ENCODE assay signal across 1 cellular context in the genomic region with DNA sequence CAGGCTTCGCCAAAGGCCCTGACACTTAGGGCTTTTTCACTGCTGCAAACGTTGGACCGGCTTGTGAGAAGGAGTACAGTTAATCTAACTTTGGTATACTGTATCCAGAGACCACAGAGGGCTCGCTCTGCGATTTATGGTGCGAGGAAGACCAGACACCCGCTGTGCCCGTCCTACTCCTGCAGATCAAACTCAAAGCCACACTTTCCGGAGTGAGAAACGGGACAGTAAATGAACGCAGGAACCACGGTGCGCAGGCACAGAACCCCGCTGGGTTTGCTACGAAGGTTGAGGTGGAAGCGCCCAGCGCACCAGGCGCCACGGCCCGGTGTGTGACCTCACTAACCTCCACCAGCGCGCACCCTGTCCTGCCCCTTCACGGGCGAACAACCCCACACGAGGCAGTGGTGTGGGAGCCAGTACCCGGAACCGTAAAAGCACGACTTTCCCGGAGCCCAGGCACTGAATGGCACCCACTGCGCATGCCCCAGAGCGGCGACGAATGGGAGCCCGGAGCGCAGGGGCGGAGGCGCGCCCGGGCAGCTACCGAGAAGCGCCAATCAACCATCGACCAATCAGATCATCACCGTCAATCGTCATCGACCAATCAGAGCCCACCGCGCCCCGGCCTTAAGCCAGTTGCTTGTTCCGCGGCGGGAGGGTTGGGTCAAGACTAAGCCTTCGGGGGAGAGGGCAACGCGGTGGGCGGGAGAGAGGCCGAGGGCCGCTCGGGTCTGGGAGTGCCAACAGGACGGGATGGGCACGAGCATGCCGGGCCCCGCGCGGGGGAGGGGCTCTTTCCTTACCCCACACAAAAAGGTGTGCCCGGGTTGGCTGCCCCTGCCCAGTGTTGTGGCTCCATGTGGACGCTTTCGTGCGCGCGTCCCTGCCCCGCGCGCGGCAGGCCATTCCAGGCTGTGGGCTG.
TF ChIP-seq lines count a peak whose summit lies in the region.

No MANE protein-coding gene starts in this region.

TF ChIP-seq in HepG2, 621 proteins besides CTCF, POLR2A, EP300 and RAD21 (continued from another document and continues in another):
- no peak for TF ChIP-seq ZNF407 (CRISPR knock-in tag; IDR thresholded peaks at IDR 0.05; ENCODE audit: not compliant biosample characterization)
- no peak for TF ChIP-seq TAF15 (IDR thresholded peaks at IDR 0.05; ENCODE audit: low read depth, low read length, poor library complexity, severe bottlenecking)
- 0 out of 2 replicates have a peak, but pooled peaks have one; percentile 32 for TF ChIP-seq TARDBP (CRISPR knock-in tag; IDR thresholded peaks at IDR 0.05)
- TF ChIP-seq NCOA2 (CRISPR knock-in tag; IDR thresholded peaks at IDR 0.05) = peak; percentile 8; the same call in 1 of the 2 replicates
- no peak for TF ChIP-seq ZNF556 (CRISPR knock-in tag; IDR thresholded peaks at IDR 0.05; ENCODE audit: borderline replicate concordance)
- TF ChIP-seq ZNF484 (CRISPR knock-in tag; IDR thresholded peaks at IDR 0.05; ENCODE audit: borderline replicate concordance, low read depth) = no peak
- TF ChIP-seq ZNF709 (CRISPR knock-in tag; IDR thresholded peaks at IDR 0.05) = no peak
- TF ChIP-seq HMG20B (CRISPR knock-in tag; conservative IDR thresholded peaks at IDR 0.05) = no peak
- no peak for TF ChIP-seq POLR2AphosphoS2 (IDR thresholded peaks at IDR 0.05; ENCODE audit: low read depth, low read length)
- TF ChIP-seq THAP11 (CRISPR knock-in tag; IDR thresholded peaks at IDR 0.05) = 0 out of 2 replicates have a peak, but pooled peaks have one; percentile 30
- 0 out of 2 replicates have a peak, but pooled peaks have one; percentile 78 for TF ChIP-seq KLF12 (CRISPR knock-in tag; IDR thresholded peaks at IDR 0.05; ENCODE audit: borderline replicate concordance)
- TF ChIP-seq IRX3 (CRISPR knock-in tag; IDR thresholded peaks at IDR 0.05; ENCODE audit: borderline replicate concordance, low read depth) = no peak
- TF ChIP-seq, protein P1, sequence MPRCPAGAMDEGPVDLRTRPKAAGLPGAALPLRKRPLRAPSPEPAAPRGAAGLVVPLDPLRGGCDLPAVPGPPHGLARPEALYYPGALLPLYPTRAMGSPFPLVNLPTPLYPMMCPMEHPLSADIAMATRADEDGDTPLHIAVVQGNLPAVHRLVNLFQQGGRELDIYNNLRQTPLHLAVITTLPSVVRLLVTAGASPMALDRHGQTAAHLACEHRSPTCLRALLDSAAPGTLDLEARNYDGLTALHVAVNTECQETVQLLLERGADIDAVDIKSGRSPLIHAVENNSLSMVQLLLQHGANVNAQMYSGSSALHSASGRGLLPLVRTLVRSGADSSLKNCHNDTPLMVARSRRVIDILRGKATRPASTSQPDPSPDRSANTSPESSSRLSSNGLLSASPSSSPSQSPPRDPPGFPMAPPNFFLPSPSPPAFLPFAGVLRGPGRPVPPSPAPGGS (CRISPR knock-in tag; IDR thresholded peaks at IDR 0.05) = no peak
- TF ChIP-seq, protein P2, sequence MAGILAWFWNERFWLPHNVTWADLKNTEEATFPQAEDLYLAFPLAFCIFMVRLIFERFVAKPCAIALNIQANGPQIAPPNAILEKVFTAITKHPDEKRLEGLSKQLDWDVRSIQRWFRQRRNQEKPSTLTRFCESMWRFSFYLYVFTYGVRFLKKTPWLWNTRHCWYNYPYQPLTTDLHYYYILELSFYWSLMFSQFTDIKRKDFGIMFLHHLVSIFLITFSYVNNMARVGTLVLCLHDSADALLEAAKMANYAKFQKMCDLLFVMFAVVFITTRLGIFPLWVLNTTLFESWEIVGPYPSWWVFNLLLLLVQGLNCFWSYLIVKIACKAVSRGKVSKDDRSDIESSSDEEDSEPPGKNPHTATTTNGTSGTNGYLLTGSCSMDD (CRISPR knock-in tag; IDR thresholded peaks at IDR 0.05) = no peak
- TF ChIP-seq, protein P3, sequence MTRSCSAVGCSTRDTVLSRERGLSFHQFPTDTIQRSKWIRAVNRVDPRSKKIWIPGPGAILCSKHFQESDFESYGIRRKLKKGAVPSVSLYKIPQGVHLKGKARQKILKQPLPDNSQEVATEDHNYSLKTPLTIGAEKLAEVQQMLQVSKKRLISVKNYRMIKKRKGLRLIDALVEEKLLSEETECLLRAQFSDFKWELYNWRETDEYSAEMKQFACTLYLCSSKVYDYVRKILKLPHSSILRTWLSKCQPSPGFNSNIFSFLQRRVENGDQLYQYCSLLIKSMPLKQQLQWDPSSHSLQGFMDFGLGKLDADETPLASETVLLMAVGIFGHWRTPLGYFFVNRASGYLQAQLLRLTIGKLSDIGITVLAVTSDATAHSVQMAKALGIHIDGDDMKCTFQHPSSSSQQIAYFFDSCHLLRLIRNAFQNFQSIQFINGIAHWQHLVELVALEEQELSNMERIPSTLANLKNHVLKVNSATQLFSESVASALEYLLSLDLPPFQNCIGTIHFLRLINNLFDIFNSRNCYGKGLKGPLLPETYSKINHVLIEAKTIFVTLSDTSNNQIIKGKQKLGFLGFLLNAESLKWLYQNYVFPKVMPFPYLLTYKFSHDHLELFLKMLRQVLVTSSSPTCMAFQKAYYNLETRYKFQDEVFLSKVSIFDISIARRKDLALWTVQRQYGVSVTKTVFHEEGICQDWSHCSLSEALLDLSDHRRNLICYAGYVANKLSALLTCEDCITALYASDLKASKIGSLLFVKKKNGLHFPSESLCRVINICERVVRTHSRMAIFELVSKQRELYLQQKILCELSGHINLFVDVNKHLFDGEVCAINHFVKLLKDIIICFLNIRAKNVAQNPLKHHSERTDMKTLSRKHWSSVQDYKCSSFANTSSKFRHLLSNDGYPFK (CRISPR knock-in tag; IDR thresholded peaks at IDR 0.05; ENCODE audit: borderline replicate concordance) = no peak
- TF ChIP-seq ZBED4 (CRISPR knock-in tag; IDR thresholded peaks at IDR 0.05; ENCODE audit: borderline replicate concordance) = no peak
- TF ChIP-seq XBP1 (CRISPR knock-in tag; IDR thresholded peaks at IDR 0.05) = no peak
- TF ChIP-seq, protein P4, sequence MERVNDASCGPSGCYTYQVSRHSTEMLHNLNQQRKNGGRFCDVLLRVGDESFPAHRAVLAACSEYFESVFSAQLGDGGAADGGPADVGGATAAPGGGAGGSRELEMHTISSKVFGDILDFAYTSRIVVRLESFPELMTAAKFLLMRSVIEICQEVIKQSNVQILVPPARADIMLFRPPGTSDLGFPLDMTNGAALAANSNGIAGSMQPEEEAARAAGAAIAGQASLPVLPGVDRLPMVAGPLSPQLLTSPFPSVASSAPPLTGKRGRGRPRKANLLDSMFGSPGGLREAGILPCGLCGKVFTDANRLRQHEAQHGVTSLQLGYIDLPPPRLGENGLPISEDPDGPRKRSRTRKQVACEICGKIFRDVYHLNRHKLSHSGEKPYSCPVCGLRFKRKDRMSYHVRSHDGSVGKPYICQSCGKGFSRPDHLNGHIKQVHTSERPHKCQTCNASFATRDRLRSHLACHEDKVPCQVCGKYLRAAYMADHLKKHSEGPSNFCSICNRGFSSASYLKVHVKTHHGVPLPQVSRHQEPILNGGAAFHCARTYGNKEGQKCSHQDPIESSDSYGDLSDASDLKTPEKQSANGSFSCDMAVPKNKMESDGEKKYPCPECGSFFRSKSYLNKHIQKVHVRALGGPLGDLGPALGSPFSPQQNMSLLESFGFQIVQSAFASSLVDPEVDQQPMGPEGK (CRISPR knock-in tag; IDR thresholded peaks at IDR 0.05) = 0 out of 2 replicates have a peak, but pooled peaks have one; percentile 9
- TF ChIP-seq ZKSCAN5 (CRISPR knock-in tag; IDR thresholded peaks at IDR 0.05) = no peak
- TF ChIP-seq HNF4A (CRISPR knock-in tag; IDR thresholded peaks at IDR 0.05) = 0 out of 2 replicates have a peak, but pooled peaks have one; percentile 26
- TF ChIP-seq SAP130 (CRISPR knock-in tag; IDR thresholded peaks at IDR 0.05; ENCODE audit: low read depth) = peak; percentile 80
- TF ChIP-seq ATF7-NPFF (CRISPR knock-in tag; IDR thresholded peaks at IDR 0.05; ENCODE audit: low read depth) = 0 out of 2 replicates have a peak, but pooled peaks have one; percentile 55
- TF ChIP-seq CAMTA2 (CRISPR knock-in tag; IDR thresholded peaks at IDR 0.05; ENCODE audit: borderline replicate concordance) = no peak
- TF ChIP-seq FOXO1 (CRISPR knock-in tag; IDR thresholded peaks at IDR 0.05) = no peak
- no peak for TF ChIP-seq ZNF619 (CRISPR knock-in tag; IDR thresholded peaks at IDR 0.05)
- TF ChIP-seq, protein P5, sequence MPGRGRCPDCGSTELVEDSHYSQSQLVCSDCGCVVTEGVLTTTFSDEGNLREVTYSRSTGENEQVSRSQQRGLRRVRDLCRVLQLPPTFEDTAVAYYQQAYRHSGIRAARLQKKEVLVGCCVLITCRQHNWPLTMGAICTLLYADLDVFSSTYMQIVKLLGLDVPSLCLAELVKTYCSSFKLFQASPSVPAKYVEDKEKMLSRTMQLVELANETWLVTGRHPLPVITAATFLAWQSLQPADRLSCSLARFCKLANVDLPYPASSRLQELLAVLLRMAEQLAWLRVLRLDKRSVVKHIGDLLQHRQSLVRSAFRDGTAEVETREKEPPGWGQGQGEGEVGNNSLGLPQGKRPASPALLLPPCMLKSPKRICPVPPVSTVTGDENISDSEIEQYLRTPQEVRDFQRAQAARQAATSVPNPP (CRISPR knock-in tag; IDR thresholded peaks at IDR 0.05) = 0 out of 2 replicates have a peak, but pooled peaks have one; percentile 28
